ENCODE assay signal across 18 cellular contexts in the genomic region with DNA sequence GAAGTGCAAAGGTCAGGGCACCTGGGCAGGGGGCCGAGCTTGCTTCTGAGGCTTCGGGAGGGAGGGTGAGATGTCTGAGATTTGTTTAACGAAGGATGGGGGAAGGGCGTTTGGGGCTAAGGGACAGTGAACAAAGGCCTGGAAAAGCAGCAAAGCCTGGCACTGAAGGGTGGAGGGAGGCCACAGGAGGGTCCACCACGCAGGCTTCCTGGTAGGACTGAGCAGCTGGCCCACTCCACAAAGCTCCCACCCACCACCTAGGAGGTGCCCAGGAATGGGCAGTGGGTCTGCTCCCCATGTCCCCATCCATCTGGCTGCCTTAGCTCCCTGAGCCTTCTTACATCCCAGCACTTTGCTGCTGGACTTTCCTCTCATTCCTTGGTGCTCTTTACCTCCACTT. TPM values are rescaled to one million over a fixed set of nuclear protein-coding genes. Genes with fewer than 3 reads are reported as not detected.
A peak's percentile ranks its signal among the peaks of the same experiment; 100 is the strongest.
DNase-seq lines count a peak whose midpoint lies in the region; ATAC-seq, FAIRE-seq and TF ChIP-seq lines count a peak whose summit lies in the region.
"Had no signal": no experiment of that assay in that cellular context is flagged by ENCODE, and none has a peak within 500 bp of the region (broad histone marks: within the 10 kb centered on the region; RNA-seq: fewer than 3 reads in every experiment).

No MANE protein-coding gene starts in this region.

- no peak for TF ChIP-seq POLR2A in H54 (IDR thresholded peaks at IDR 0.05; ENCODE audit: low read depth, low read length)

- no peaks in the 10 kb centered on the region for H3K36me3 Mint-ChIP-seq in nephron progenitor cell (ENCODE audit: low read depth)

- peaks cover 12% of the 10 kb centered on the region for H3K4me1 Mint-ChIP-seq in nephron progenitor cell
- H3K4me1 Mint-ChIP-seq: IgD-negative memory B cell had no signal

- H3K27ac Mint-ChIP-seq in nephron progenitor cell, result peak overlapping the region; percentile 71
- H3K27ac Mint-ChIP-seq: IgD-negative memory B cell had no signal

- H3K4me3 Mint-ChIP-seq in nephron progenitor cell, result no peak overlapping the region
- H3K4me3 Mint-ChIP-seq: IgD-negative memory B cell had no signal

- no peaks in the 10 kb centered on the region for H3K36me3 ChIP-seq in upper lobe of right lung
- H3K36me3 ChIP-seq: BLaER1 had no signal

- H3K4me3 ChIP-seq in upper lobe of right lung, result no peak overlapping the region
- H3K4me3 ChIP-seq: BLaER1 had no signal

- H3K4me1 ChIP-seq in upper lobe of right lung, result no peaks in the 10 kb centered on the region

- H3K27me3 ChIP-seq in upper lobe of right lung, result no peaks in the 10 kb centered on the region
- H3K27me3 ChIP-seq: BLaER1 had no signal

- no peak overlapping the region for H3K27ac ChIP-seq in upper lobe of right lung
- H3K27ac ChIP-seq: 22Rv1, BLaER1, KMS-11 had no signal

- H3K9me3 Mint-ChIP-seq in nephron progenitor cell, result peaks cover 12% of the 10 kb centered on the region
- H3K9me3 Mint-ChIP-seq: IgD-negative memory B cell had no signal

- no peaks in the 10 kb centered on the region for H3K9me3 ChIP-seq in upper lobe of right lung

- H3K27me3 Mint-ChIP-seq in nephron progenitor cell (ENCODE audit: low read depth, poor library complexity), result peaks cover 16% of the 10 kb centered on the region
- H3K27me3 Mint-ChIP-seq: IgD-negative memory B cell had no signal

- FAIRE-seq in H54 (lab: Jason Lieb, UNC), result no peak
- FAIRE-seq: GM12891, GM19239 had no signal

- ATAC-seq in upper lobe of right lung (no peak), HG02678 (IDR thresholded peaks at IDR 0.05; ENCODE audit: unreplicated experiment) (no peak)

- DNase-seq in AG20443 (ENCODE audit: low spot score) (peak; percentile 8), ecto neural progenitor cell (ENCODE audit: low spot score) (peak; percentile 29), nephron progenitor cell (no peak), upper lobe of right lung (peak; percentile 48), H54 (ENCODE audit: insufficient read length, low spot score) (no peak), GM20000 (ENCODE audit: low spot score) (no peak)
- DNase-seq: AML-193, Calu3, DMS 273 treated with DMSO at 0.1 percent for 48 hours, H7 had no signal

- TF ChIP-seq CTCF in nephron progenitor cell (IDR thresholded peaks at IDR 0.05), result no peak
- no peak for TF ChIP-seq CTCF in upper lobe of right lung (IDR thresholded peaks at IDR 0.05)
- no peak for TF ChIP-seq CTCF in GM20000 (IDR thresholded peaks at IDR 0.05; ENCODE audit: extremely low read depth, missing control alignments)

- intact Hi-C loops in upper lobe of right lung (cut with DNase I), result no loop called here

RNA-seq across cellular contexts. Expression of gene CXCL12, which starts 39.4 kb away (rescaled TPM):
- total RNA-seq in upper lobe of right lung, result 40.8 TPM
- total RNA-seq: Calu3, HT1080 had no signal

Comparison
In these comparisons a context has a peak if more than half of its experiments do, and no peak if none do; other contexts are left out.
1. DNase-seq: peak in AG20443 (single experiment), ecto neural progenitor cell (single experiment) and upper lobe of right lung (single experiment); none in nephron progenitor cell (single experiment), H54 (single experiment) and GM20000 (single experiment).